ENCODE assay signal across 9 cellular contexts in genomic region chr12:15227004-15227679, GRCh38. TPM values are rescaled to one million over a fixed set of nuclear protein-coding genes. Genes with fewer than 3 reads are reported as not detected.
A peak's percentile ranks its signal among the peaks of the same experiment; 100 is the strongest.
DNase-seq lines count a peak whose midpoint lies in the region; ATAC-seq and TF ChIP-seq lines count a peak whose summit lies in the region.
"Had no signal": no experiment of that assay in that cellular context is flagged by ENCODE, and none has a peak within 500 bp of the region (broad histone marks: within the 10 kb centered on the region; RNA-seq: fewer than 3 reads in every experiment).

No MANE protein-coding gene starts in this region.

- no peaks in the 10 kb centered on the region for H3K4me1 Mint-ChIP-seq in HFFc6 (ENCODE audit: low read depth)
- peaks cover 0 to 2% (median under 1%) of the 10 kb centered on the region in 4 donors for H3K4me1 Mint-ChIP-seq in naive thymus-derived CD8-positive, alpha-beta T cell

- peak; percentile 85 for TF ChIP-seq CTCF in HFFc6 (IDR thresholded peaks at IDR 0.05)
- TF ChIP-seq CTCF in epithelial cell of esophagus (IDR thresholded peaks at IDR 0.05; ENCODE audit: insufficient read depth, low read depth, low read length, missing control alignments), result peak; percentile 80

- no peak overlapping the region for H3K27ac Mint-ChIP-seq in HFFc6
- H3K27ac Mint-ChIP-seq in naive thymus-derived CD8-positive, alpha-beta T cell, result peak overlapping the region in 1 of 10 donors; percentile 71
- H3K27ac Mint-ChIP-seq: activated naive CD8-positive, alpha-beta T cell treated with anti-CD3 and anti-CD28 coated beads, Interleukin-2, amount 10 ng/mL, durations not matched to agents 7 days and 5 days had no signal

- ATAC-seq in naive thymus-derived CD8-positive, alpha-beta T cell, result peak; percentile 39 to 46

- POLR2A ChIA-PET in naive thymus-derived CD8-positive, alpha-beta T cell (lab: Charles Lee), result no interaction called here

- DNase-seq in SHP77 (lab: John Stamatoyannopoulos, UW) (peak; percentile 1 to 39), SHP77 treated with DMSO at 0.1 percent for 48 hours (lab: John Stamatoyannopoulos, UW) (no peak), HFFc6 (peak; percentile 47), RKO (ENCODE audit: low spot score) (peak; percentile 57), epithelial cell of esophagus (ENCODE audit: low read depth) (peak; percentile 70), NCI-H2107 treated with DMSO at 0.1 percent for 48 hours (lab: John Stamatoyannopoulos, UW; ENCODE audit: unreplicated experiment) (no peak), retina (no peak)
- DNase-seq in naive thymus-derived CD8-positive, alpha-beta T cell, result peak in 6 of 10 donors; percentile 6 to 25 (median 15)
- DNase-seq: activated naive CD8-positive, alpha-beta T cell treated with anti-CD3 and anti-CD28 coated beads, Interleukin-2, amount 10 ng/mL, durations not matched to agents 7 days and 5 days had no signal

- H3K4me3 Mint-ChIP-seq in HFFc6, result no peak overlapping the region
- no peak overlapping the region for H3K4me3 Mint-ChIP-seq in naive thymus-derived CD8-positive, alpha-beta T cell
- H3K4me3 Mint-ChIP-seq: activated naive CD8-positive, alpha-beta T cell treated with anti-CD3 and anti-CD28 coated beads, Interleukin-2, amount 10 ng/mL, durations not matched to agents 7 days and 5 days had no signal

- H3K27me3 Mint-ChIP-seq in HFFc6 (ENCODE audit: insufficient read depth), result peaks cover 6% of the 10 kb centered on the region; the same call in 1 of the 2 replicates
- H3K27me3 Mint-ChIP-seq in naive thymus-derived CD8-positive, alpha-beta T cell, result peaks cover 30 to 58% (median 33%) of the 10 kb centered on the region in 5 donors

- H3K9me3 Mint-ChIP-seq in HFFc6, result no peaks in the 10 kb centered on the region
- H3K9me3 Mint-ChIP-seq in naive thymus-derived CD8-positive, alpha-beta T cell, result no peaks in the 10 kb centered on the region
- H3K9me3 Mint-ChIP-seq: activated naive CD8-positive, alpha-beta T cell treated with anti-CD3 and anti-CD28 coated beads, Interleukin-2, amount 10 ng/mL, durations not matched to agents 7 days and 5 days had no signal

- H3K36me3 Mint-ChIP-seq in HFFc6 (ENCODE audit: low read depth), result no peaks in the 10 kb centered on the region
- no peaks in the 10 kb centered on the region for H3K36me3 Mint-ChIP-seq in naive thymus-derived CD8-positive, alpha-beta T cell
- H3K36me3 Mint-ChIP-seq: activated naive CD8-positive, alpha-beta T cell treated with anti-CD3 and anti-CD28 coated beads, Interleukin-2, amount 10 ng/mL, durations not matched to agents 7 days and 5 days had no signal

- no peak overlapping the region for H3K4me3 ChIP-seq in epithelial cell of esophagus (ENCODE audit: low read length)

RNA-seq across cellular contexts. Expression of gene RERG, which starts 5.9 kb away (rescaled TPM):
- total RNA-seq in HFFc6 (2021; fragmentation: NEBNext Ultra II Directional; extraction: Animal tissue kit (Norgen Biotek cat#: 25700)), result not detected
- total RNA-seq in naive thymus-derived CD8-positive, alpha-beta T cell, result 1 to 10 TPM in 1 of 2 experiments, under 1 TPM in 1; 0.55 to 1.2 TPM
- polyA plus RNA-seq in naive thymus-derived CD8-positive, alpha-beta T cell, result not detected
- total RNA-seq: activated naive CD8-positive, alpha-beta T cell treated with anti-CD3 and anti-CD28 coated beads, Interleukin-2, amount 10 ng/mL, durations not matched to agents 7 days and 5 days had no signal

Comparison
In these comparisons a context has a peak if more than half of its experiments do, and no peak if none do; other contexts are left out.
1. DNase-seq: peak in SHP77 (2 of 2), HFFc6 (single experiment), RKO (single experiment), epithelial cell of esophagus (single experiment) and naive thymus-derived CD8-positive, alpha-beta T cell (6 of 10); none in SHP77 treated with DMSO at 0.1 percent for 48 hours (single experiment), NCI-H2107 treated with DMSO at 0.1 percent for 48 hours (single experiment) and retina (single experiment).